ENCODE assay signal across 8 cellular contexts in the genomic region with DNA sequence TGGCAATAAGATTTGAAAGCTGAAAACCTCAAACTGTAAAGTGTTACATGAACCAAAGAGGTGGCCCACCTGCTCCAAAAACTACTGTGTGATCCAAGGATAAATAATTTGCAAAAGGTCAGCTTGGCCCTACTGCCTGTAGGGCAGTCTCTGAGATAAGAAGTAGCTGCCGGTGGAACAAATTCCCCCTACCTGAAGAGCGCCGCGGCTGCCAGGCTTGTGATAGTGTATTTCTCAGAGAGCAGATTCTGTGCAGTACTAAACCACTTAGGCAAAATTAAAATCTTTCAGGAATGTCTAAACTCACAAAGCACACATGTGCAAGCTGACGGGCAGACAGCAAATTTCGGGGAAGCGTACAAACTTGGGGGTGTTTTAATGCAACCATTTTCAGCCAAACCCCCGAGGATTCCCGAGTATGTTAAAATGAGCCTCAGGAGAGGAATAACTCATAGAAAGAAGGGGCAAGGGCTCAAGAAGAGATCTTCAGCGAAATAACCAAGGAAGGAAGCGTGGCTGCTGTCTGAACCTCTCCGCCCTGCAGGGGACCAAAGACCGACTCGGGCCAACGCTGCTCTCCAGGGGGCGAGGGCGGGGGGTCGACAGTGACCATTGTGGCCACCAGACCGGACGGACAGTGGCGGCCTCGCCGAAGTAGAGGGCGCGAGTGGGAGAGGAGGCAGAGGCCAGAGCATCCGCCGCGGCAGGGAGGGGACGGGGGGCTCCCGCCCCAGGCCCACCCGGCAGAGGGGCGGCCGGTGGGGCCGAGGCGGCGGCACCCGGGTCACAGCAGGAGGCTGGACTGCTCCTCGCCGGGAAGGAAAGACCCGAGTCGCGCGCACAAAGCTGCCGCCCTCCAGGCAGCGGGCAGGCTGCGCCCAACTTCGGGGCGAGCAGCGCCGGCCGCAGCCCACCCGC. TPM values are rescaled to one million over a fixed set of nuclear protein-coding genes. Genes with fewer than 3 reads are reported as not detected.
DNase-seq lines count a peak whose midpoint lies in the region; ATAC-seq and TF ChIP-seq lines count a peak whose summit lies in the region.

No MANE protein-coding gene starts in this region.

- peak; percentile 30 to 38 for DNase-seq in NOMO-1 (lab: John Stamatoyannopoulos, UW; ENCODE audit: unreplicated experiment in 2 of 2)
- DNase-seq in NOMO-1 treated with dmso at 0.1 percent for 144 hours (lab: John Stamatoyannopoulos, UW; ENCODE audit: unreplicated experiment), result no peak
- DNase-seq in activated B cell treated with CpG ODN at 0.5 μM for 24 hours, result peak; percentile 34
- DNase-seq in fibroblast of pulmonary artery (ENCODE audit: low read depth), result no peak

- CTCF ChIA-PET in activated B cell treated with CpG ODN at 0.5 μM for 24 hours (lab: Charles Lee), result interaction anchor here (3.1 kb wide), 1 partner anchor 42 kb away, joined by 18 read pairs; no protein-coding TSS in a partner anchor

- H3K27me3 ChIP-seq in neutrophil, result peaks cover 9% of the 10 kb centered on the region

- H3K27me3 Mint-ChIP-seq in activated B cell treated with CpG ODN at 0.5 μM for 24 hours, result no peaks in the 10 kb centered on the region

- H3K27ac ChIP-seq in KOPT-K1 (ENCODE audit: low read depth, low read length, poor library complexity, severe bottlenecking) (peak overlapping the region; percentile 61), neutrophil (peak overlapping the region; percentile 75)

- H3K4me1 Mint-ChIP-seq in activated B cell treated with CpG ODN at 0.5 μM for 24 hours, result peaks cover 40% of the 10 kb centered on the region

- H3K36me3 Mint-ChIP-seq in activated B cell treated with CpG ODN at 0.5 μM for 24 hours (ENCODE audit: low read depth), result peaks cover 4% of the 10 kb centered on the region

- no peaks in the 10 kb centered on the region for H3K9me3 ChIP-seq in KOPT-K1 (ENCODE audit: insufficient read depth, low read length, poor library complexity, severe bottlenecking)
- H3K9me3 ChIP-seq in neutrophil, result no peaks in the 10 kb centered on the region

- POLR2A ChIA-PET in activated B cell treated with CpG ODN at 0.5 μM for 24 hours (lab: Charles Lee), result interaction anchor here (0.6 to 1.1 kb wide), 4 partner anchors 9 to 453 kb away, joined by 3 to 6 read pairs (median 4); no protein-coding TSS in a partner anchor

- ATAC-seq in GM21619 (IDR thresholded peaks at IDR 0.05; ENCODE audit: unreplicated experiment) (peak; percentile 4), activated B cell treated with CpG ODN at 0.5 μM for 24 hours (ENCODE audit: low read depth) (no peak), HG02970 (IDR thresholded peaks at IDR 0.05; ENCODE audit: low FRiP score, unreplicated experiment) (no peak)

- peaks cover 2% of the 10 kb centered on the region for H3K9me3 Mint-ChIP-seq in activated B cell treated with CpG ODN at 0.5 μM for 24 hours

- peaks cover 25 to 37% of the 10 kb centered on the region in 2 experiments for H3K4me1 ChIP-seq in neutrophil (ENCODE audit: control insufficient read depth in 1 of 2, insufficient read depth in 1 of 2, low read depth in 1 of 2, low read length in 1 of 2)

- no peak for TF ChIP-seq CTCF in activated B cell treated with CpG ODN at 0.5 μM for 24 hours (IDR thresholded peaks at IDR 0.05)
- no peak for TF ChIP-seq CTCF in fibroblast of pulmonary artery (IDR thresholded peaks at IDR 0.05; ENCODE audit: low read length, missing control alignments)
- TF ChIP-seq CTCF in neutrophil (IDR thresholded peaks at IDR 0.05), result no peak

- intact Hi-C loops in activated B cell treated with CpG ODN at 0.5 μM for 24 hours (cut with micrococcal nuclease), result loop anchor here (1.0 to 10.0 kb wide), 8 partner anchors 10 to 1068 kb away; a partner anchor contains a TSS

- peak overlapping the region; percentile 80 for H3K4me3 ChIP-seq in fibroblast of pulmonary artery (replicated peaks; ENCODE audit: low read depth, low read length)
- peak overlapping the region; percentile 79 to 87 for H3K4me3 ChIP-seq in neutrophil (ENCODE audit: low read depth in 1 of 2, low read length in 1 of 2)

- no peak overlapping the region for H3K4me3 Mint-ChIP-seq in activated B cell treated with CpG ODN at 0.5 μM for 24 hours

- H3K36me3 ChIP-seq in KOPT-K1 (ENCODE audit: insufficient read depth, low read length) (no peaks in the 10 kb centered on the region), neutrophil (no peaks in the 10 kb centered on the region)

- H3K27ac Mint-ChIP-seq in activated B cell treated with CpG ODN at 0.5 μM for 24 hours, result no peak overlapping the region

RNA-seq across cellular contexts. Expression of a gene that starts 0.9 kb away (rescaled TPM):
- 39.9 and 41.9 TPM in 2 replicates for total RNA-seq in activated B cell treated with CpG ODN at 0.5 μM for 24 hours

Comparison
In these comparisons a context has a peak if more than half of its experiments do, and no peak if none do; other contexts are left out.
1. DNase-seq: peak in NOMO-1 (2 of 2) and activated B cell treated with CpG ODN at 0.5 μM for 24 hours (single experiment); none in NOMO-1 treated with dmso at 0.1 percent for 144 hours (single experiment) and fibroblast of pulmonary artery (single experiment).